In genomic region chr14:50061664-50062437, GRCh38 we compare ENCODE assay signal across 8 cellular contexts. TPM values are rescaled to one million over a fixed set of nuclear protein-coding genes. Genes with fewer than 3 reads are reported as not detected.
DNase-seq lines count a peak whose midpoint lies in the region; ATAC-seq and TF ChIP-seq lines count a peak whose summit lies in the region.

No MANE protein-coding gene starts in this region.

- H4K20me1 ChIP-seq in smooth muscle cell (ENCODE audit: low read depth), result no peaks in the 10 kb centered on the region

- H2AFZ ChIP-seq in smooth muscle cell (ENCODE audit: low read depth), result no peak overlapping the region

- peaks cover 30% of the 10 kb centered on the region for H3F3A ChIP-seq in smooth muscle cell (ENCODE audit: low read depth)

- peaks cover 14 to 71% (median 21%) of the 10 kb centered on the region in 9 donors for H3K4me1 ChIP-seq in heart right ventricle
- H3K4me1 ChIP-seq in smooth muscle cell (ENCODE audit: low read depth), result peaks cover 31% of the 10 kb centered on the region

- ATAC-seq in GM19023 (IDR thresholded peaks at IDR 0.05; ENCODE audit: unreplicated experiment) (peak; percentile 63), HG03103 (IDR thresholded peaks at IDR 0.05; ENCODE audit: low read depth, unreplicated experiment) (peak; percentile 55), heart right ventricle (peak in 6 of 8 donors; percentile 21 to 62 (median 52))

- H3K27me3 ChIP-seq in heart right ventricle, result no peaks in the 10 kb centered on the region
- no peaks in the 10 kb centered on the region for H3K27me3 ChIP-seq in smooth muscle cell (ENCODE audit: low read depth)

- peak; percentile 41 for DNase-seq in AG10803 (ENCODE audit: low read depth)
- DNase-seq in RPMI7951 (ENCODE audit: low read depth), result peak; percentile 86
- DNase-seq in activated effector memory CD4-positive, alpha-beta T cell treated with anti-CD3 and anti-CD28 coated beads, Interleukin-2, amount 50 U/mL, for 16 hours, result peak; percentile 87
- no peak for DNase-seq in heart right ventricle
- no peak for DNase-seq in smooth muscle cell (lab: John Stamatoyannopoulos, UW; ENCODE audit: unreplicated experiment)
- no peak for DNase-seq in amniotic stem cell (lab: John Stamatoyannopoulos, UW)

- H3K9me3 ChIP-seq in heart right ventricle (no peaks in the 10 kb centered on the region), smooth muscle cell (replicated peaks; ENCODE audit: low read depth) (no peaks in the 10 kb centered on the region)

- H3K4me2 ChIP-seq in smooth muscle cell, result peak overlapping the region; percentile 49

- 74 to 75% methylated on average over 11 of the region's 11 CpGs for WGBS in heart right ventricle, 2 donors
- WGBS in smooth muscle cell (ENCODE audit: low lambda C conversion rate), result 35% methylated on average over 11 of the region's 11 CpGs

- peak overlapping the region; percentile 41 to 92 (median 74) for H3K27ac ChIP-seq in heart right ventricle
- peak overlapping the region; percentile 97 for H3K27ac ChIP-seq in smooth muscle cell (ENCODE audit: low read depth)

- intact Hi-C loops in heart right ventricle (cut with DNase I), result loop anchor here in 1 of 10 donors (5.0 kb wide), 1 partner anchor 60 kb away; no protein-coding TSS in a partner anchor

- H3K9ac ChIP-seq in smooth muscle cell (ENCODE audit: low read depth), result peak overlapping the region; percentile 66

- H3K4me3 ChIP-seq in AG10803 (ENCODE audit: low read length) (no peak overlapping the region), heart right ventricle (peak overlapping the region in 1 of 10 donors; percentile 34), smooth muscle cell (no peak overlapping the region)

- TF ChIP-seq CTCF in AG10803 (conservative IDR thresholded peaks at IDR 0.05; ENCODE audit: low read length) (no peak), heart right ventricle (IDR thresholded peaks at IDR 0.05) (no peak), smooth muscle cell (IDR thresholded peaks at IDR 0.05; ENCODE audit: borderline replicate concordance, insufficient read depth, poor library complexity, severe bottlenecking) (no peak)

- no peaks in the 10 kb centered on the region for H3K36me3 ChIP-seq in heart right ventricle
- H3K36me3 ChIP-seq in smooth muscle cell (ENCODE audit: low read depth), result no peaks in the 10 kb centered on the region

- H3K79me2 ChIP-seq in smooth muscle cell (ENCODE audit: low read depth), result no peaks in the 10 kb centered on the region

RNA-seq across cellular contexts. Expression of gene VCPKMT, which starts 54.5 kb away (rescaled TPM):
- total RNA-seq in RPMI7951 (2014; rRNA removed; shearing (Covaris generic)), result 9.5 and 10.0 TPM in 2 replicates
- total RNA-seq in heart right ventricle (1 to 10 TPM; 1.9 to 4.7 (median 3.0) TPM), smooth muscle cell (13.0 and 22.6 TPM in 2 replicates)
- polyA plus RNA-seq in heart right ventricle (10 to 100 TPM in 1 of 2 donors, 1 to 10 TPM in 1; 3.4 to 28.5 TPM), smooth muscle cell (15.6 and 17.0 TPM in 2 replicates)

Comparison
In these comparisons a context has a peak if more than half of its experiments do, and no peak if none do; other contexts are left out.
1. DNase-seq: peak in AG10803 (single experiment), RPMI7951 (single experiment) and activated effector memory CD4-positive, alpha-beta T cell treated with anti-CD3 and anti-CD28 coated beads, Interleukin-2, amount 50 U/mL, for 16 hours (single experiment); none in heart right ventricle (0 of 2), smooth muscle cell (single experiment) and amniotic stem cell (single experiment).
2. Peak in every context shown above with its lines, with median percentiles within 50 percentile points of each other: ATAC-seq.